In genomic region chr4:1249148-1249730, GRCh38 we compare ENCODE assay signal across 8 cellular contexts. TPM values are rescaled to one million over a fixed set of nuclear protein-coding genes. Genes with fewer than 3 reads are reported as not detected.
DNase-seq lines count a peak whose midpoint lies in the region; ATAC-seq, FAIRE-seq and TF ChIP-seq lines count a peak whose summit lies in the region.

No MANE protein-coding gene starts in this region.

- H3K27me3 ChIP-seq in hepatocyte, result no peaks in the 10 kb centered on the region

- H3K4me2 ChIP-seq in hepatocyte, result peak overlapping the region; percentile 97

- H3K4me1 ChIP-seq in hepatocyte (ENCODE audit: insufficient read depth), result peaks cover 25% of the 10 kb centered on the region

- ATAC-seq in HG03378 (IDR thresholded peaks at IDR 0.05; ENCODE audit: unreplicated experiment), result no peak

- DNase-seq in H54 (ENCODE audit: insufficient read length, low spot score) (peak; percentile 59), M059J (ENCODE audit: low read depth) (peak; percentile 77), T-helper 2 cell (peak; percentile 70 to 95 (median 83)), anterior cingulate cortex (lab: John Stamatoyannopoulos, UW) (peak in 53 of 58 donors; percentile 34 to 87 (median 76)), hepatocyte (ENCODE audit: low spot score) (peak; percentile 97), retina (peak; percentile 80)

- no peak for TF ChIP-seq CTCF in hepatocyte (IDR thresholded peaks at IDR 0.05; ENCODE audit: poor library complexity)

- no peaks in the 10 kb centered on the region for H3K9me3 ChIP-seq in hepatocyte (ENCODE audit: low read depth)

- H4K20me1 ChIP-seq in hepatocyte (ENCODE audit: insufficient read depth, poor library complexity, severe bottlenecking), result peaks cover 38% of the 10 kb centered on the region

- H3K4me3 ChIP-seq in hepatocyte, result peak overlapping the region; percentile 85

- peaks cover 52% of the 10 kb centered on the region for H3K79me2 ChIP-seq in hepatocyte

- no peak for FAIRE-seq in H54 (lab: Jason Lieb, UNC)

- H3K9me2 ChIP-seq in hepatocyte (replicated peaks; ENCODE audit: insufficient read depth), result no peaks in the 10 kb centered on the region

- peak overlapping the region; percentile 35 for H2AFZ ChIP-seq in hepatocyte

- peak; percentile 60 for TF ChIP-seq POLR2A in GM10847 (IDR thresholded peaks at IDR 0.05; ENCODE audit: extremely low read depth, insufficient read length)
- TF ChIP-seq POLR2A in H54 (IDR thresholded peaks at IDR 0.05; ENCODE audit: low read depth, low read length), result no peak

- no peaks in the 10 kb centered on the region for H3K36me3 ChIP-seq in hepatocyte (replicated peaks; ENCODE audit: insufficient read depth, low read depth)

- WGBS in hepatocyte (ENCODE audit: low lambda C conversion rate, missing lambda C conversion rate), result 2% methylated on average over 20 of the region's 86 CpGs

- H3K27ac ChIP-seq in hepatocyte, result peak overlapping the region; percentile 99

RNA-seq across cellular contexts. Expression of gene CTBP1, which starts 0.3 kb away (rescaled TPM):
- total RNA-seq in M059J (2014; rRNA removed; shearing (Covaris generic)), result 101 and 166 TPM in 2 replicates
- 129 and 169 TPM in 2 replicates for total RNA-seq in hepatocyte
- 147 and 179 TPM in 2 replicates for polyA plus RNA-seq in hepatocyte

RNA-seq across cellular contexts. Expression of gene MAEA, which starts 40.5 kb away (rescaled TPM):
- total RNA-seq in M059J (2014; rRNA removed; shearing (Covaris generic)), result 44.4 and 75.0 TPM in 2 replicates
- 63.8 and 66.6 TPM in 2 replicates for total RNA-seq in hepatocyte
- polyA plus RNA-seq in hepatocyte, result 69.6 and 73.2 TPM in 2 replicates
